12 cellular contexts compared by ENCODE assay signal in the genomic region with DNA sequence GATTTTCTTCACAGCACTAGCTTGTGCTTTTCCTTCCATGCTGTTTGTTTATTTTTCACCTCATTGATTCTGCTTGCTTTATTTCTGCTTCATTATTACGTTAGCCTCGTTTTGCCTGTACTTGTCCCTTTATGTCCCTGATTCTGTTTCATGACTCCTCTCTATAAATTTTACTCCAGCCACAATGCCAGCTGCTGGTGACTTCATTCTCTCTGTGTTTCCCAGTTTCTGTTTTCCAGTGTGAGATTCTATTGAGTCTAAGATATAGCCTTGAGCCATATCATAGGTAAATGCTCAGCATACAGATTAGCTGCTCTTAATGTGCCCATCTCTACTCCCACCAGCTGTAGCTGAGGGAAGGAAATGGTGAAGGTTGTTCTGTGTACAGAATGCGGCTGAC.
"Had no signal": no experiment of that assay in that cellular context is flagged by ENCODE, and none has a peak within 500 bp of the region (broad histone marks: within the 10 kb centered on the region; RNA-seq: fewer than 3 reads in every experiment).

No MANE protein-coding gene starts in this region.

- H3K27me3 ChIP-seq: gastrocnemius medialis, heart left ventricle, right lobe of liver, upper lobe of right lung had no signal

- H3K4me1 ChIP-seq: gastrocnemius medialis, upper lobe of right lung had no signal

- DNase-seq: activated CD4-positive, alpha-beta T cell treated with anti-CD3 and anti-CD28 coated beads, Interleukin-2, amount 10 ng/mL, durations not matched to agents 24 days and 14 days; activated CD4-positive, CD25-positive, alpha-beta regulatory T cell; activated CD8-positive, alpha-beta memory T cell treated with anti-CD3 and anti-CD28 coated beads, Interleukin-2, amount 50 U/mL, for 4 hours; activated CD8-positive, alpha-beta T cell treated with anti-CD3 and anti-CD28 coated beads, Interleukin-2, amount 10 ng/mL, durations not matched to agents 7 days and 5 days; activated naive CD8-positive, alpha-beta T cell treated with anti-CD3 and anti-CD28 coated beads, Interleukin-2, amount 10 ng/mL, durations not matched to agents 7 days and 5 days; effector CD8-positive, alpha-beta T cell; gastrocnemius medialis; heart left ventricle; immature natural killer cell; right lobe of liver; upper lobe of right lung had no signal

- H3K4me3 ChIP-seq: gastrocnemius medialis, heart left ventricle, right lobe of liver, thoracic aorta, upper lobe of right lung had no signal

- H3K9me3 ChIP-seq: gastrocnemius medialis, heart left ventricle, right lobe of liver, thoracic aorta, upper lobe of right lung had no signal

- H3K36me3 ChIP-seq: gastrocnemius medialis, heart left ventricle, right lobe of liver, thoracic aorta, upper lobe of right lung had no signal

- ATAC-seq: activated CD8-positive, alpha-beta T cell treated with anti-CD3 and anti-CD28 coated beads, Interleukin-2, amount 10 ng/mL, durations not matched to agents 7 days and 5 days; gastrocnemius medialis; heart left ventricle; upper lobe of right lung had no signal
